8 cellular contexts compared by ENCODE assay signal in the genomic region with DNA sequence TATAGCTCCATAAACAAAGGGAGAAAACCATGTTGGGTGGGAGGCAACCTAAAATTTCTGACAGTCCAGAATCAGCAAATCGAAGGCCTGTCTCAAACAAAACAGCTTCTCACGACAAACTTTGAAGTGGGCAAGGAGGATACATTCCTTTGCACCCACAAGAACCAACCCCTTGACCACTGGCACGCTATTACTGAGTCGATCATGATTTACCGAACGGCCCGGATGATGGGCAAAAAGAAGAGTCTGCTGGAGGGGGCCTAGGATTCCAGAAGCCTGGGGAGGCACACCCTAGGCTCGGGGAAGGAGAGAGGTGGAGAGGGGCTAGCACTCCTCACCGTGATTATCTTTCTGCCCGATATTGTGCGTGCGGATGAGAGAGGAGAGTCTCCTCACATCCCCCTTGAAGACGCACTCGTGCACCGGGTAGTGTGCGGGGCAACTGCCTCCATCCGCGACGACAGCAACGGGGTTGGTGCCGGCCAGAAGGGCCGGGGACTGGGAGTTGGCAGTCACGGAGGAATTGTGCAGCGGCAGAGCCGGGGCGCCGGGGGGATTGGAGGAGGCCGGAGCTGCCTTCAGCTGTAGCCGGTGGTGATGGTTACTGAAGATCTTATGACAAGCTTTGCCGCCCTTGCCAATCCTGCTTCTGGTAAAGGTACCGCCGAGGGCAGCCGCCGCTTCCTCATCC. TPM values are rescaled to one million over a fixed set of nuclear protein-coding genes. Genes with fewer than 3 reads are reported as not detected.
DNase-seq lines count a peak whose midpoint lies in the region; ATAC-seq and TF ChIP-seq lines count a peak whose summit lies in the region.

No MANE protein-coding gene starts in this region.

- H3K36me3 Mint-ChIP-seq in stimulated activated effector memory CD8-positive, alpha-beta T cell treated with anti-CD3 and anti-CD28 coated beads, Interleukin-12 subunit alpha, Interleukin-12 subunit beta, amount 100 ng/mL, for 72 hours: peaks cover 29% of the 10 kb centered on the region

- peak overlapping the region; percentile 94 for H3K4me3 Mint-ChIP-seq in stimulated activated effector memory CD8-positive, alpha-beta T cell treated with anti-CD3 and anti-CD28 coated beads, Interleukin-12 subunit alpha, Interleukin-12 subunit beta, amount 100 ng/mL, for 72 hours

- H3K27me3 ChIP-seq in lower lobe of right lung (ENCODE audit: low read depth): no peaks in the 10 kb centered on the region

- H3K9me3 ChIP-seq in lower lobe of right lung: no peaks in the 10 kb centered on the region

- peak; percentile 10 for DNase-seq in DMS79 treated with DMSO at 0.1 percent for 48 hours (lab: John Stamatoyannopoulos, UW)
- peak; percentile 86 for DNase-seq in SW480 (ENCODE audit: low spot score)
- peak; percentile 74 for DNase-seq in choroid plexus epithelial cell (ENCODE audit: low read depth)
- DNase-seq in lower lobe of right lung: no peak
- DNase-seq in stimulated activated effector memory CD8-positive, alpha-beta T cell treated with anti-CD3 and anti-CD28 coated beads, Interleukin-12 subunit alpha, Interleukin-12 subunit beta, amount 100 ng/mL, for 72 hours (ENCODE audit: low spot score in 2 of 2): peak; percentile 33 to 80
- no peak for DNase-seq in 8988T

- no peak for TF ChIP-seq CTCF in choroid plexus epithelial cell (conservative IDR thresholded peaks at IDR 0.05; ENCODE audit: low read depth, low read length)
- no peak for TF ChIP-seq CTCF in lower lobe of right lung (IDR thresholded peaks at IDR 0.05)

- intact Hi-C loops in lower lobe of right lung (cut with DNase I): no loop called here

- H3K27ac ChIP-seq in lower lobe of right lung: peak overlapping the region; percentile 95

- ATAC-seq in GM19452 (IDR thresholded peaks at IDR 0.05; ENCODE audit: unreplicated experiment): peak; percentile 25
- peak; percentile 30 for ATAC-seq in HG03460 (IDR thresholded peaks at IDR 0.05; ENCODE audit: unreplicated experiment)
- peak; percentile 56 to 57 for ATAC-seq in lower lobe of right lung
- ATAC-seq in stimulated activated effector memory CD8-positive, alpha-beta T cell treated with anti-CD3 and anti-CD28 coated beads, Interleukin-12 subunit alpha, Interleukin-12 subunit beta, amount 100 ng/mL, for 72 hours: peak; percentile 55

- H3K4me3 ChIP-seq in choroid plexus epithelial cell (ENCODE audit: low read depth, low read length): peak overlapping the region; percentile 98
- peak overlapping the region; percentile 95 for H3K4me3 ChIP-seq in lower lobe of right lung

- H3K4me1 Mint-ChIP-seq in stimulated activated effector memory CD8-positive, alpha-beta T cell treated with anti-CD3 and anti-CD28 coated beads, Interleukin-12 subunit alpha, Interleukin-12 subunit beta, amount 100 ng/mL, for 72 hours: peaks cover 27% of the 10 kb centered on the region

- peaks cover 39% of the 10 kb centered on the region for H3K4me1 ChIP-seq in lower lobe of right lung

- peak overlapping the region; percentile 99 for H3K27ac Mint-ChIP-seq in stimulated activated effector memory CD8-positive, alpha-beta T cell treated with anti-CD3 and anti-CD28 coated beads, Interleukin-12 subunit alpha, Interleukin-12 subunit beta, amount 100 ng/mL, for 72 hours

- H3K9me3 Mint-ChIP-seq in stimulated activated effector memory CD8-positive, alpha-beta T cell treated with anti-CD3 and anti-CD28 coated beads, Interleukin-12 subunit alpha, Interleukin-12 subunit beta, amount 100 ng/mL, for 72 hours: peaks cover 2% of the 10 kb centered on the region

- H3K36me3 ChIP-seq in lower lobe of right lung: peaks cover 13% of the 10 kb centered on the region

RNA-seq across cellular contexts. Expression of a gene that starts 0.7 kb away (rescaled TPM):
- total RNA-seq in lower lobe of right lung: 18.0 TPM

RNA-seq across cellular contexts. Expression of a gene that starts 57.3 kb away (rescaled TPM):
- total RNA-seq in lower lobe of right lung: 5.0 TPM

Comparison
In these comparisons a context has a peak if more than half of its experiments do, and no peak if none do; other contexts are left out.
1. DNase-seq: peak in DMS79 treated with DMSO at 0.1 percent for 48 hours (single experiment), SW480 (single experiment), choroid plexus epithelial cell (single experiment) and stimulated activated effector memory CD8-positive, alpha-beta T cell treated with anti-CD3 and anti-CD28 coated beads, Interleukin-12 subunit alpha, Interleukin-12 subunit beta, amount 100 ng/mL, for 72 hours (2 of 2); none in lower lobe of right lung (single experiment) and 8988T (single experiment).
2. Peak in every context shown above with its lines, with median percentiles within 50 percentile points of each other: ATAC-seq.